In the genomic region with DNA sequence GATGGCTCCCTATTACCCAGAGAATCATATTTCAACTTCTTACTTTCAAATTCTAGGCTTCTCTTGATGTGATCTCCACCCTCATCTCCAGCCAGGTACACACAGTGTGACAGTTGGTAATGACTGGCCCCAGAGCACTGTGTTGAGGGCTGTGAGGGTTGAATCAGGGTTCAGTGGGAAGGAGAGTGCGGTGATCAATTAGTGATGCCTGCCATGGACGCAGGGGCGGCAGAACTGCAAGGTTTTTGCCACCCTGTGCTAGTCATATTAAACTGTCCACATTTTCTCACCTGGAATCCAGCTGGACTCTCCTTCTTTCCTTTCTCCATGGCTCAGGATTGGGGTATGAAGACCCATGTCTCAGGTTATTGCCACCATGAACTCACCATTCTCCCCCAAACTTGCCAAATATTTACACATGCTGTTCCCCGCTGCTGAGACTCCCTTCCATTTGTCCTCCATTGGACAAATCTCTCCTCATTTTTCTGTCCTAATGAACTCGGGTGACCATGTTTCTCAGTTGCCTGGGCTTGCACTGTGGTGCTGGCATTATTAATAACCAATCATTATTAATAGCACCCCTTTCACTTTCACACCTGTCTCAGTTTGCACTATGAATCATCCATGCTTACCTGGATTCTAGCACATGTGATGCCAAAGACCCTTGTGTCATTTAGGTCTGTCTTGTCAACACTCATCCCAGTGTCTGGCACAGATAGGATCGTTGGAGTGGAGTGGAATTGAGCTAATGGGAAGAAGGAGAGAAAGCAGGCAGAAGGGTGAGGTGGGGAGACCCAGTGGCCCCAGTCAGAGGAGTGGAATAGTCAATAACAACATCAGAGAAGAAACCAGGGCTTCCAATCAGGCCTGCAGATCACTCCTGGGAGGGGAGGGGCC, we compare ENCODE assay signal across 9 cellular contexts. TPM values are rescaled to one million over a fixed set of nuclear protein-coding genes. Genes with fewer than 3 reads are reported as not detected.
DNase-seq lines count a peak whose midpoint lies in the region; ATAC-seq and TF ChIP-seq lines count a peak whose summit lies in the region.
"Had no signal": no experiment of that assay in that cellular context is flagged by ENCODE, and none has a peak within 500 bp of the region (broad histone marks: within the 10 kb centered on the region; RNA-seq: fewer than 3 reads in every experiment).

No MANE protein-coding gene starts in this region.

- TF ChIP-seq POLR2A in lower leg skin (IDR thresholded peaks at IDR 0.05) (no peak), breast epithelium (IDR thresholded peaks at IDR 0.05) (no peak)

- peak overlapping the region in 1 of 2 donors; percentile 54 for H3K27ac ChIP-seq in breast epithelium

- no peaks in the 10 kb centered on the region for H3K36me3 ChIP-seq in breast epithelium

- peak overlapping the region; percentile 1 for H3K27ac Mint-ChIP-seq in endothelial cell (ENCODE audit: unreplicated experiment)
- no peak overlapping the region for H3K27ac Mint-ChIP-seq in Calu3 (ENCODE audit: unreplicated experiment)

- CTCF ChIA-PET in Calu3 (lab: Charles Lee): no interaction called here

- no peaks in the 10 kb centered on the region for H3K9me3 Mint-ChIP-seq in endothelial cell (ENCODE audit: unreplicated experiment)
- no peaks in the 10 kb centered on the region for H3K9me3 Mint-ChIP-seq in Calu3 (ENCODE audit: low read depth, unreplicated experiment)

- H3K36me3 Mint-ChIP-seq in endothelial cell (ENCODE audit: low read depth, unreplicated experiment) (peaks cover 4% of the 10 kb centered on the region), Calu3 (ENCODE audit: insufficient read depth, unreplicated experiment) (no peaks in the 10 kb centered on the region)

- H3K4me3 ChIP-seq in GM08714 (ENCODE audit: low read length) (peak overlapping the region; percentile 33; the same call in 1 of the 2 replicates), lower leg skin (ENCODE audit: low read depth, poor library complexity, severe bottlenecking) (no peak overlapping the region), breast epithelium (no peak overlapping the region)

- H3K27me3 Mint-ChIP-seq in endothelial cell (ENCODE audit: unreplicated experiment): peaks cover 9% of the 10 kb centered on the region
- peaks cover 14% of the 10 kb centered on the region for H3K27me3 Mint-ChIP-seq in Calu3 (ENCODE audit: unreplicated experiment)

- intact Hi-C loops in Calu3 (cut with micrococcal nuclease; ENCODE audit: unreplicated experiment): no loop called here
- intact Hi-C loops in lower leg skin (cut with DNase I; ENCODE audit: low total_unique reads): no loop called here
- intact Hi-C loops in breast epithelium (cut with DNase I; ENCODE audit: low total_unique reads): no loop called here

- H3K4me1 Mint-ChIP-seq in endothelial cell (ENCODE audit: unreplicated experiment): peaks cover 28% of the 10 kb centered on the region
- H3K4me1 Mint-ChIP-seq in Calu3 (ENCODE audit: low read depth, unreplicated experiment): peaks cover 31% of the 10 kb centered on the region

- no peaks in the 10 kb centered on the region for H3K27me3 ChIP-seq in breast epithelium

- ATAC-seq in GM19351 (IDR thresholded peaks at IDR 0.05; ENCODE audit: unreplicated experiment) (peak; percentile 47), HG03432 (IDR thresholded peaks at IDR 0.05; ENCODE audit: unreplicated experiment) (peak; percentile 41)

- TF ChIP-seq CTCF in endothelial cell (IDR thresholded peaks at IDR 0.05; ENCODE audit: unreplicated experiment): no peak
- no peak for TF ChIP-seq CTCF in Calu3 (IDR thresholded peaks at IDR 0.05; ENCODE audit: unreplicated experiment)
- no peak for TF ChIP-seq CTCF in lower leg skin (IDR thresholded peaks at IDR 0.05)
- TF ChIP-seq CTCF in breast epithelium (IDR thresholded peaks at IDR 0.05): no peak

- BruUV-seq in Calu3 (replicated peaks; lab: Mats Ljungman, UMichigan): no TSS peak

- WGBS in lower leg skin, 2 donors: 78 to 79% methylated on average over 6 of the region's 6 CpGs

- DNase-seq in endothelial cell (ENCODE audit: low spot score) (no peak), NCI-H1694 treated with DMSO at 0.1 percent for 48 hours (lab: John Stamatoyannopoulos, UW) (no peak), Calu3 (no peak), lower leg skin (ENCODE audit: low spot score in 2 of 2) (no peak), breast epithelium (ENCODE audit: low spot score in 2 of 2) (no peak)
- DNase-seq: OCI-M1 had no signal

- H3K9me3 ChIP-seq in breast epithelium: no peaks in the 10 kb centered on the region

- H3K4me3 Mint-ChIP-seq in endothelial cell (ENCODE audit: unreplicated experiment) (peak overlapping the region; percentile 1), Calu3 (ENCODE audit: low read depth, unreplicated experiment) (no peak overlapping the region)

- H3K4me1 ChIP-seq in breast epithelium: peaks cover 0 to 8% of the 10 kb centered on the region in 2 donors

RNA-seq across cellular contexts. Expression of a gene that starts 33.9 kb away (rescaled TPM):
- total RNA-seq in endothelial cell (ENCODE audit: unreplicated experiment) (0.18 TPM), Calu3 (2022) (not detected in 2 replicates), lower leg skin (not detected), breast epithelium (1 to 10 TPM in 1 of 3 donors, under 1 TPM in 1, not detected in 1; under 0.01 to 2.3 TPM)

RNA-seq across cellular contexts. Expression of a gene that starts 53.7 kb away (rescaled TPM):
- total RNA-seq in endothelial cell (ENCODE audit: unreplicated experiment) (45.4 TPM), Calu3 (2022) (23.3 and 27.3 TPM in 2 replicates), lower leg skin (10 to 100 TPM in 1 of 4 donors, 1 to 10 TPM in 3; 6.5 to 11.8 (median 8.8) TPM), breast epithelium (10 to 100 TPM in 2 of 3 donors, 1 to 10 TPM in 1; 8.0 to 37.0 (median 22.6) TPM)
